ENCODE assay signal across 8 cellular contexts in the genomic region with DNA sequence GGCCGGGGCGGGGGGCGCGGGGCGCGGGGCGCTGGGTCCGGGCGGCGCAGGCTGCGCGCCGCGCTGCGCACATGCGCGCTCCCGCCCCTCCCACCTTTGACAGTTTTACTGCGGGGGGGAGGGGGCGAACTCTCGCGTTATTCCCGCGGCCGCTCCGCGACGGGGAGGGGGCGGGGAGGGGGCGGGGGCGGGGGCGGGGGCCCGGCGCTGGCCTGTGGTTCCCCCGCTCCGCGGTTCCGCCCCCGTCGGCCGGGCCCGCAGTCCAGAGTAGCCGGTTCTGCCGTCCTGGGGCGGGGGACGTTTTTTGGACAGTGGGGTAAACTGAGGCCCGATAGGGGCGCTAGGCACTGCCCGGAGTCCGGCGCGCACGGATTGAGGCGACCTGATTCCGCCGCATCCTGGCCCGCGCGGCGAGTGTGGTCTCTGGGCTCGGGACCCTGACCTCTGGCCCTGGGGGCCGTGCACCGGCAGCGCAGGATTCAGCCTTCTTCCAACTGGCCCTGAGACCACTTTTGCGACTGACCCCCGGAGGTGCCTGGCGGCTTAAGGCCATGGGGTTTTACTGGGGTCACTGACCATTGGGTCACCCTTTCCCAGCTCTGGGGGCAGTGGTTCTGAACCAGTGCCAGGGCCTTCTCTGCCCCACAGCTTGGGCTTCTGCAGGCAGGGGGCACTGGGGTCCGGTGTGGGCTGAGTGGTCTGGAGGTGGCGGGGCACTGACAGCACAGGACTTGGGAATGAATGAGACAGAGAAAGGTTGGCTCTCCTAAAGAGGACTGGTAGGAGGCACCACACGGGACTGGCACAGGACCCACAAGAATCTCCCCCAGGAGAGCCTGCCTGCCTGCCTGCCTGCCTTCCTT. TPM values are rescaled to one million over a fixed set of nuclear protein-coding genes. Genes with fewer than 3 reads are reported as not detected.
DNase-seq lines count a peak whose midpoint lies in the region; ATAC-seq and TF ChIP-seq lines count a peak whose summit lies in the region.

TSS of gene ZNF512B (minus strand) at position 80 of the 863 bp plus-strand sequence. CDS start 1,980 bp downstream, outside the sequence.

- peaks cover 8% of the 10 kb centered on the region for H3K36me3 ChIP-seq in CD4-positive, CD25-positive, alpha-beta regulatory T cell (ENCODE audit: control insufficient read depth, insufficient read depth, low read length)
- peaks cover 0 to 27% of the 10 kb centered on the region in 2 experiments; a peak in 1 of 3 replicates for H3K36me3 ChIP-seq in HEK293 (ENCODE audit: control insufficient read depth in 2 of 2, insufficient read depth in 1 of 2, low read length in 2 of 2)
- H3K36me3 ChIP-seq in SJCRH30 = peaks cover 6% of the 10 kb centered on the region; the same call in 1 of the 2 replicates
- peaks cover 14% of the 10 kb centered on the region for H3K36me3 ChIP-seq in left ventricle myocardium inferior

- peak within 1 kb of the TSS; percentile 68 for H3K27ac ChIP-seq in CD4-positive, CD25-positive, alpha-beta regulatory T cell (ENCODE audit: insufficient read depth, low read length, poor library complexity, severe bottlenecking)
- H3K27ac ChIP-seq in HEK293 (ENCODE audit: extremely low read depth, low read depth, low read length) (peak within 1 kb of the TSS; percentile 88; the same call in 1 of the 2 replicates), SJCRH30 (no peak within 1 kb of the TSS), angular gyrus (ENCODE audit: low read depth, low read length) (peak within 1 kb of the TSS; percentile 82), left ventricle myocardium inferior (replicated peaks) (peak within 1 kb of the TSS; percentile 65)

- H3K27ac Mint-ChIP-seq in CD4-positive, CD25-positive, alpha-beta regulatory T cell = peak within 1 kb of the TSS; percentile 64 to 93 (median 91)

- peak within 1 kb of the TSS; percentile 80 to 90 (median 87) for H3K4me3 Mint-ChIP-seq in CD4-positive, CD25-positive, alpha-beta regulatory T cell

- peaks cover 7% of the 10 kb centered on the region for H3K36me3 Mint-ChIP-seq in CD4-positive, CD25-positive, alpha-beta regulatory T cell

- ATAC-seq in CD4-positive, CD25-positive, alpha-beta regulatory T cell (ENCODE audit: low read depth in 2 of 2) = peak in 1 of 2 donors; percentile 47
- no peak for ATAC-seq in HG03571 (IDR thresholded peaks at IDR 0.05; ENCODE audit: unreplicated experiment)
- no peak for ATAC-seq in HG03378 (IDR thresholded peaks at IDR 0.05; ENCODE audit: unreplicated experiment)

- CTCF ChIA-PET in HEK293 (lab: Yijun Ruan, JAX) = interaction anchor here (0.9 kb wide), 1 partner anchor 196 kb away, joined by 3 read pairs; no protein-coding TSS in a partner anchor

- POLR2A ChIA-PET in HEK293 (lab: Yijun Ruan, JAX) = no interaction called here

- peak within 1 kb of the TSS; percentile 51 for H3K4me3 ChIP-seq in CD4-positive, CD25-positive, alpha-beta regulatory T cell (ENCODE audit: low read depth, low read length)
- peak within 1 kb of the TSS; percentile 52 for H3K4me3 ChIP-seq in HEK293 (ENCODE audit: low read depth, low read length)
- H3K4me3 ChIP-seq in SJCRH30 = peak within 1 kb of the TSS; percentile 59
- H3K4me3 ChIP-seq in left ventricle myocardium inferior = peak within 1 kb of the TSS; percentile 69

- DNase-seq in CD4-positive, CD25-positive, alpha-beta regulatory T cell = peak; percentile 43 to 60 (median 59)
- DNase-seq in SJCRH30 (peak; percentile 79 to 80), left ventricle myocardium inferior (peak; percentile 73), posterior vena cava (ENCODE audit: low spot score) (peak; percentile 82)

- peaks cover 0 to 32% (median 13%) of the 10 kb centered on the region in 4 donors for H3K4me1 Mint-ChIP-seq in CD4-positive, CD25-positive, alpha-beta regulatory T cell

- H3K4me1 ChIP-seq in CD4-positive, CD25-positive, alpha-beta regulatory T cell (ENCODE audit: control insufficient read depth, insufficient read depth, low read length, poor library complexity, severe bottlenecking) = peaks cover 20% of the 10 kb centered on the region
- H3K4me1 ChIP-seq in HEK293 (ENCODE audit: control insufficient read depth, insufficient read depth, low read length) (no peaks in the 10 kb centered on the region), SJCRH30 (peaks cover 8% of the 10 kb centered on the region; the same call in 1 of the 2 replicates), left ventricle myocardium inferior (peaks cover 48% of the 10 kb centered on the region)

- H3K9me3 Mint-ChIP-seq in CD4-positive, CD25-positive, alpha-beta regulatory T cell = peaks cover 0 to 2% (median 0%) of the 10 kb centered on the region in 7 donors

- H3K27me3 ChIP-seq in CD4-positive, CD25-positive, alpha-beta regulatory T cell (ENCODE audit: control insufficient read depth, insufficient read depth, low read length) = no peaks in the 10 kb centered on the region
- peaks cover 5% of the 10 kb centered on the region; the same call in 1 of the 2 replicates for H3K27me3 ChIP-seq in SJCRH30
- H3K27me3 ChIP-seq in left ventricle myocardium inferior (ENCODE audit: low read depth) = no peaks in the 10 kb centered on the region

- H3K9me3 ChIP-seq in CD4-positive, CD25-positive, alpha-beta regulatory T cell (ENCODE audit: control insufficient read depth in 2 of 2, low read length in 2 of 2) = no peaks in the 10 kb centered on the region
- H3K9me3 ChIP-seq in HEK293 (ENCODE audit: control insufficient read depth, insufficient read depth, low read depth, low read length) (no peaks in the 10 kb centered on the region), SJCRH30 (replicated peaks) (no peaks in the 10 kb centered on the region), left ventricle myocardium inferior (replicated peaks) (no peaks in the 10 kb centered on the region)

- intact Hi-C loops in left ventricle myocardium inferior (cut with micrococcal nuclease) (loop anchor here (5.0 kb wide), 1 partner anchor 433 kb away; the partner anchor contains the start of gene PTK6), posterior vena cava (cut with DNase I) (loop anchor here (5.0 to 10.0 kb wide), 4 partner anchors 63 to 433 kb away; partner anchors contain the start of gene PTK6 (in 1 of the 2))

- no peak; the same call in 1 of the 2 replicates for TF ChIP-seq CTCF in HEK293 (tag by site-specific recombination; IDR thresholded peaks at IDR 0.05)
- TF ChIP-seq CTCF in left ventricle myocardium inferior (IDR thresholded peaks at IDR 0.05; ENCODE audit: borderline replicate concordance) = no peak

- H3K27me3 Mint-ChIP-seq in CD4-positive, CD25-positive, alpha-beta regulatory T cell = no peaks in the 10 kb centered on the region

TF ChIP-seq in HEK293, 187 proteins besides CTCF, POLR2A, EP300 and RAD21 (continues in another document):
- 0 out of 2 replicates have a peak, but pooled peaks have one; percentile 57 for TF ChIP-seq ZBTB7A (tag by site-specific recombination; IDR thresholded peaks at IDR 0.05; ENCODE audit: low read depth)
- no peak for TF ChIP-seq ZFP41 (tag by site-specific recombination; IDR thresholded peaks at IDR 0.05; ENCODE audit: borderline replicate concordance)
- TF ChIP-seq ZFP69B (tag by site-specific recombination; IDR thresholded peaks at IDR 0.05) = no peak
- TF ChIP-seq, protein P1, sequence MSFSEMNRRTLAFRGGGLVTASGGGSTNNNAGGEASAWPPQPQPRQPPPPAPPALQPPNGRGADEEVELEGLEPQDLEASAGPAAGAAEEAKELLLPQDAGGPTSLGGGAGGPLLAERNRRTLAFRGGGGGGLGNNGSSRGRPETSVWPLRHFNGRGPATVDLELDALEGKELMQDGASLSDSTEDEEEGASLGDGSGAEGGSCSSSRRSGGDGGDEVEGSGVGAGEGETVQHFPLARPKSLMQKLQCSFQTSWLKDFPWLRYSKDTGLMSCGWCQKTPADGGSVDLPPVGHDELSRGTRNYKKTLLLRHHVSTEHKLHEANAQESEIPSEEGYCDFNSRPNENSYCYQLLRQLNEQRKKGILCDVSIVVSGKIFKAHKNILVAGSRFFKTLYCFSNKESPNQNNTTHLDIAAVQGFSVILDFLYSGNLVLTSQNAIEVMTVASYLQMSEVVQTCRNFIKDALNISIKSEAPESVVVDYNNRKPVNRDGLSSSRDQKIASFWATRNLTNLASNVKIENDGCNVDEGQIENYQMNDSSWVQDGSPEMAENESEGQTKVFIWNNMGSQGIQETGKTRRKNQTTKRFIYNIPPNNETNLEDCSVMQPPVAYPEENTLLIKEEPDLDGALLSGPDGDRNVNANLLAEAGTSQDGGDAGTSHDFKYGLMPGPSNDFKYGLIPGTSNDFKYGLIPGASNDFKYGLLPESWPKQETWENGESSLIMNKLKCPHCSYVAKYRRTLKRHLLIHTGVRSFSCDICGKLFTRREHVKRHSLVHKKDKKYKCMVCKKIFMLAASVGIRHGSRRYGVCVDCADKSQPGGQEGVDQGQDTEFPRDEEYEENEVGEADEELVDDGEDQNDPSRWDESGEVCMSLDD (tag by site-specific recombination; IDR thresholded peaks at IDR 0.05) = peak; percentile 60; the same call in 1 of the 2 replicates
- TF ChIP-seq GLIS2 (tag by site-specific recombination; IDR thresholded peaks at IDR 0.05) = peak; percentile 84
- peak; percentile 54 for TF ChIP-seq ZBTB26 (tag by site-specific recombination; optimal IDR thresholded peaks at IDR 0.05)

RNA-seq across cellular contexts. Expression of gene ZNF512B, which starts in this region (rescaled TPM):
- 21.2 TPM for total RNA-seq in CD4-positive, CD25-positive, alpha-beta regulatory T cell
- polyA plus RNA-seq in CD4-positive, CD25-positive, alpha-beta regulatory T cell = under 1 TPM; 0.41 to 0.47 (median 0.45) TPM
- total RNA-seq in SJCRH30 (2014; rRNA removed; shearing (Covaris generic)) = 19.1 and 19.6 TPM in 2 replicates
- total RNA-seq in left ventricle myocardium inferior = 12.6 TPM
- 10 to 100 TPM in 1 of 2 donors, 1 to 10 TPM in 1; 9.4 to 11.2 TPM for total RNA-seq in posterior vena cava
